Comparison of ENCODE assay signal across 1 cellular context in the genomic region with DNA sequence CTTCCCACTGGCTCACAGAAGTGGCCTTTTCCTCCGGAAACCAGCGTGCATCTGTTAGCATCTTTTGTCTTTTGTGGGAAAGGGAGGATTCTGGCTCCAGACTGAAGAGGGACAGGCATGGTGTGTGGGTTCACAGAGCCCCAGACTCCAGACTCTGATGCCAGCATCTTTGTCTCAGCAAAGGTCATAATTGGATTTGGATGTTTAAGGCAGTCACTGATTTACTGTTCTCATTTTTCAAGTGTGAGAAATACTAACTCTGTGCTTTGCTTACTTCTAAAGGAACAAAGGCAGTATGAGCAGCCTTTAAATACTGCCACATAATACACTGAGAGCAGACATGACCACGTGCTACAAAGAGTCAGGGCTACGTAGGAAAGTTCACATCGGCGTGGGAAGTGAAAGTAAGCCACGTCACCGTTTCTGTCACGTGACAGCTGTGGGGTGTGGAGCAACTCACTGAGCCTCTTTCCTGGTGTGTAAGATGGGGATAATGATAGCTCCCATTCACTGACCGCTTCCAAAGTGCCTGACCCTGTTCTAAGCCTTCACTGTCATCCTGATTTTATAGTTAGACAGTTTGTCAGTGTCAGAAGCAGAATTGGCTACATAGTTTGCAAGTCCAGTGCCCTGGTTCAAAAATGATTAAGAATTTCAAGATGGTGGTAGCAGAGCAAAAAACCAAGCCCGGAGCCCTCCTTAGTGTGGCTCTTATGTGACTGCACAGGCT.
TF ChIP-seq lines count a peak whose summit lies in the region.

No MANE protein-coding gene starts in this region.

TF ChIP-seq in GM12878, 131 proteins besides CTCF, POLR2A, EP300 and RAD21 (continued from another document and continues in another):
- TF ChIP-seq, protein P1, sequence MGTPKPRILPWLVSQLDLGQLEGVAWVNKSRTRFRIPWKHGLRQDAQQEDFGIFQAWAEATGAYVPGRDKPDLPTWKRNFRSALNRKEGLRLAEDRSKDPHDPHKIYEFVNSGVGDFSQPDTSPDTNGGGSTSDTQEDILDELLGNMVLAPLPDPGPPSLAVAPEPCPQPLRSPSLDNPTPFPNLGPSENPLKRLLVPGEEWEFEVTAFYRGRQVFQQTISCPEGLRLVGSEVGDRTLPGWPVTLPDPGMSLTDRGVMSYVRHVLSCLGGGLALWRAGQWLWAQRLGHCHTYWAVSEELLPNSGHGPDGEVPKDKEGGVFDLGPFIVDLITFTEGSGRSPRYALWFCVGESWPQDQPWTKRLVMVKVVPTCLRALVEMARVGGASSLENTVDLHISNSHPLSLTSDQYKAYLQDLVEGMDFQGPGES (IDR thresholded peaks at IDR 0.05) = peak; percentile 51; the same call in 1 of the 2 replicates
- TF ChIP-seq BHLHE40 (IDR thresholded peaks at IDR 0.05; ENCODE audit: borderline replicate concordance in 1 of 2, low read depth in 2 of 2, low read length in 1 of 2) (peak; percentile 97 to 98), RB1 (IDR thresholded peaks at IDR 0.05; ENCODE audit: borderline replicate concordance) (no peak), EGR1 (IDR thresholded peaks at IDR 0.05; ENCODE audit: borderline replicate concordance in 1 of 2, low read depth in 2 of 2, low read length in 2 of 2) (no peak), DPF2 (IDR thresholded peaks at IDR 0.05) (peak; percentile 72), IKZF1 (conservative IDR thresholded peaks at IDR 0.05) (peak; percentile 88), SREBF2 (IDR thresholded peaks at IDR 0.05; ENCODE audit: low read length) (no peak), ZNF274 (IDR thresholded peaks at IDR 0.05; ENCODE audit: insufficient read depth, insufficient read length) (no peak), BACH1 (IDR thresholded peaks at IDR 0.05; ENCODE audit: borderline replicate concordance) (peak; percentile 93), MTA2 (IDR thresholded peaks at IDR 0.05; ENCODE audit: low read depth) (peak; percentile 73), RFX5 (IDR thresholded peaks at IDR 0.05; ENCODE audit: low read depth, low read length) (no peak), POU2F2 (IDR thresholded peaks at IDR 0.05; ENCODE audit: borderline replicate concordance, low read depth, low read length) (peak; percentile 69; the same call in 1 of the 3 replicates), IKZF2 (IDR thresholded peaks at IDR 0.05) (peak; percentile 35 to 66; a peak in 3 of 4 replicates), ZNF622 (IDR thresholded peaks at IDR 0.05) (no peak), CHD2 (IDR thresholded peaks at IDR 0.05; ENCODE audit: borderline replicate concordance, low read depth, low read length) (peak; percentile 77; the same call in 1 of the 2 replicates), MTA3 (IDR thresholded peaks at IDR 0.05; ENCODE audit: borderline replicate concordance, low read length) (no peak), TCF7 (IDR thresholded peaks at IDR 0.05; ENCODE audit: borderline replicate concordance) (no peak), TAF1 (IDR thresholded peaks at IDR 0.05; ENCODE audit: borderline replicate concordance, low read depth, low read length) (peak; percentile 80; the same call in 1 of the 2 replicates), GABPA (IDR thresholded peaks at IDR 0.05; ENCODE audit: low read depth) (no peak), ZNF384 (IDR thresholded peaks at IDR 0.05; ENCODE audit: borderline replicate concordance, low read depth, low read length) (no peak), SUPT20H (IDR thresholded peaks at IDR 0.05; ENCODE audit: borderline replicate concordance, control insufficient read depth, low read depth, low read length) (no peak), NFYA (IDR thresholded peaks at IDR 0.05; ENCODE audit: borderline replicate concordance, low read depth, low read length) (no peak), HDAC2 (IDR thresholded peaks at IDR 0.05) (no peak), HDGF (IDR thresholded peaks at IDR 0.05) (no peak), CHD4 (IDR thresholded peaks at IDR 0.05) (no peak), ZSCAN29 (IDR thresholded peaks at IDR 0.05) (0 out of 2 replicates have a peak, but pooled peaks have one; percentile 35), BRCA1 (IDR thresholded peaks at IDR 0.05; ENCODE audit: low read depth, low read length) (no peak), CREB1 (IDR thresholded peaks at IDR 0.05; ENCODE audit: low read depth) (no peak), EED (IDR thresholded peaks at IDR 0.05; ENCODE audit: low read depth) (peak; percentile 85), RBBP5 (conservative IDR thresholded peaks at IDR 0.05) (no peak), YBX1 (IDR thresholded peaks at IDR 0.05) (no peak), MYB (IDR thresholded peaks at IDR 0.05; ENCODE audit: borderline replicate concordance, low read depth, low read length) (no peak), PAX8 (IDR thresholded peaks at IDR 0.05) (no peak), RAD51 (IDR thresholded peaks at IDR 0.05) (peak; percentile 100), BMI1 (IDR thresholded peaks at IDR 0.05; ENCODE audit: borderline replicate concordance) (peak; percentile 24; the same call in 1 of the 2 replicates)
- TF ChIP-seq, protein P2, sequence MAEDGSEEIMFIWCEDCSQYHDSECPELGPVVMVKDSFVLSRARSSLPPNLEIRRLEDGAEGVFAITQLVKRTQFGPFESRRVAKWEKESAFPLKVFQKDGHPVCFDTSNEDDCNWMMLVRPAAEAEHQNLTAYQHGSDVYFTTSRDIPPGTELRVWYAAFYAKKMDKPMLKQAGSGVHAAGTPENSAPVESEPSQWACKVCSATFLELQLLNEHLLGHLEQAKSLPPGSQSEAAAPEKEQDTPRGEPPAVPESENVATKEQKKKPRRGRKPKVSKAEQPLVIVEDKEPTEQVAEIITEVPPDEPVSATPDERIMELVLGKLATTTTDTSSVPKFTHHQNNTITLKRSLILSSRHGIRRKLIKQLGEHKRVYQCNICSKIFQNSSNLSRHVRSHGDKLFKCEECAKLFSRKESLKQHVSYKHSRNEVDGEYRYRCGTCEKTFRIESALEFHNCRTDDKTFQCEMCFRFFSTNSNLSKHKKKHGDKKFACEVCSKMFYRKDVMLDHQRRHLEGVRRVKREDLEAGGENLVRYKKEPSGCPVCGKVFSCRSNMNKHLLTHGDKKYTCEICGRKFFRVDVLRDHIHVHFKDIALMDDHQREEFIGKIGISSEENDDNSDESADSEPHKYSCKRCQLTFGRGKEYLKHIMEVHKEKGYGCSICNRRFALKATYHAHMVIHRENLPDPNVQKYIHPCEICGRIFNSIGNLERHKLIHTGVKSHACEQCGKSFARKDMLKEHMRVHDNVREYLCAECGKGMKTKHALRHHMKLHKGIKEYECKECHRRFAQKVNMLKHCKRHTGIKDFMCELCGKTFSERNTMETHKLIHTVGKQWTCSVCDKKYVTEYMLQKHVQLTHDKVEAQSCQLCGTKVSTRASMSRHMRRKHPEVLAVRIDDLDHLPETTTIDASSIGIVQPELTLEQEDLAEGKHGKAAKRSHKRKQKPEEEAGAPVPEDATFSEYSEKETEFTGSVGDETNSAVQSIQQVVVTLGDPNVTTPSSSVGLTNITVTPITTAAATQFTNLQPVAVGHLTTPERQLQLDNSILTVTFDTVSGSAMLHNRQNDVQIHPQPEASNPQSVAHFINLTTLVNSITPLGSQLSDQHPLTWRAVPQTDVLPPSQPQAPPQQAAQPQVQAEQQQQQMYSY (CRISPR knock-in tag; IDR thresholded peaks at IDR 0.05) = peak; percentile 79; the same call in 1 of the 2 replicates
- TF ChIP-seq, protein P3, sequence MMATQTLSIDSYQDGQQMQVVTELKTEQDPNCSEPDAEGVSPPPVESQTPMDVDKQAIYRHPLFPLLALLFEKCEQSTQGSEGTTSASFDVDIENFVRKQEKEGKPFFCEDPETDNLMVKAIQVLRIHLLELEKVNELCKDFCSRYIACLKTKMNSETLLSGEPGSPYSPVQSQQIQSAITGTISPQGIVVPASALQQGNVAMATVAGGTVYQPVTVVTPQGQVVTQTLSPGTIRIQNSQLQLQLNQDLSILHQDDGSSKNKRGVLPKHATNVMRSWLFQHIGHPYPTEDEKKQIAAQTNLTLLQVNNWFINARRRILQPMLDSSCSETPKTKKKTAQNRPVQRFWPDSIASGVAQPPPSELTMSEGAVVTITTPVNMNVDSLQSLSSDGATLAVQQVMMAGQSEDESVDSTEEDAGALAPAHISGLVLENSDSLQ (IDR thresholded peaks at IDR 0.05) = peak; percentile 6
- TF ChIP-seq, protein P4, sequence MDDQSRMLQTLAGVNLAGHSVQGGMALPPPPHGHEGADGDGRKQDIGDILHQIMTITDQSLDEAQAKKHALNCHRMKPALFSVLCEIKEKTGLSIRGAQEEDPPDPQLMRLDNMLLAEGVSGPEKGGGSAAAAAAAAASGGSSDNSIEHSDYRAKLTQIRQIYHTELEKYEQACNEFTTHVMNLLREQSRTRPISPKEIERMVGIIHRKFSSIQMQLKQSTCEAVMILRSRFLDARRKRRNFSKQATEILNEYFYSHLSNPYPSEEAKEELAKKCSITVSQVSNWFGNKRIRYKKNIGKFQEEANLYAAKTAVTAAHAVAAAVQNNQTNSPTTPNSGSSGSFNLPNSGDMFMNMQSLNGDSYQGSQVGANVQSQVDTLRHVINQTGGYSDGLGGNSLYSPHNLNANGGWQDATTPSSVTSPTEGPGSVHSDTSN (IDR thresholded peaks at IDR 0.05; ENCODE audit: insufficient replicate concordance, low read depth, low read length) = no peak
- TF ChIP-seq, protein P5, sequence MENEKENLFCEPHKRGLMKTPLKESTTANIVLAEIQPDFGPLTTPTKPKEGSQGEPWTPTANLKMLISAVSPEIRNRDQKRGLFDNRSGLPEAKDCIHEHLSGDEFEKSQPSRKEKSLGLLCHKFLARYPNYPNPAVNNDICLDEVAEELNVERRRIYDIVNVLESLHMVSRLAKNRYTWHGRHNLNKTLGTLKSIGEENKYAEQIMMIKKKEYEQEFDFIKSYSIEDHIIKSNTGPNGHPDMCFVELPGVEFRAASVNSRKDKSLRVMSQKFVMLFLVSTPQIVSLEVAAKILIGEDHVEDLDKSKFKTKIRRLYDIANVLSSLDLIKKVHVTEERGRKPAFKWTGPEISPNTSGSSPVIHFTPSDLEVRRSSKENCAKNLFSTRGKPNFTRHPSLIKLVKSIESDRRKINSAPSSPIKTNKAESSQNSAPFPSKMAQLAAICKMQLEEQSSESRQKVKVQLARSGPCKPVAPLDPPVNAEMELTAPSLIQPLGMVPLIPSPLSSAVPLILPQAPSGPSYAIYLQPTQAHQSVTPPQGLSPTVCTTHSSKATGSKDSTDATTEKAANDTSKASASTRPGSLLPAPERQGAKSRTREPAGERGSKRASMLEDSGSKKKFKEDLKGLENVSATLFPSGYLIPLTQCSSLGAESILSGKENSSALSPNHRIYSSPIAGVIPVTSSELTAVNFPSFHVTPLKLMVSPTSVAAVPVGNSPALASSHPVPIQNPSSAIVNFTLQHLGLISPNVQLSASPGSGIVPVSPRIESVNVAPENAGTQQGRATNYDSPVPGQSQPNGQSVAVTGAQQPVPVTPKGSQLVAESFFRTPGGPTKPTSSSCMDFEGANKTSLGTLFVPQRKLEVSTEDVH (IDR thresholded peaks at IDR 0.05; ENCODE audit: low read depth, partially characterized antibody) = no peak
- TF ChIP-seq, protein P6, sequence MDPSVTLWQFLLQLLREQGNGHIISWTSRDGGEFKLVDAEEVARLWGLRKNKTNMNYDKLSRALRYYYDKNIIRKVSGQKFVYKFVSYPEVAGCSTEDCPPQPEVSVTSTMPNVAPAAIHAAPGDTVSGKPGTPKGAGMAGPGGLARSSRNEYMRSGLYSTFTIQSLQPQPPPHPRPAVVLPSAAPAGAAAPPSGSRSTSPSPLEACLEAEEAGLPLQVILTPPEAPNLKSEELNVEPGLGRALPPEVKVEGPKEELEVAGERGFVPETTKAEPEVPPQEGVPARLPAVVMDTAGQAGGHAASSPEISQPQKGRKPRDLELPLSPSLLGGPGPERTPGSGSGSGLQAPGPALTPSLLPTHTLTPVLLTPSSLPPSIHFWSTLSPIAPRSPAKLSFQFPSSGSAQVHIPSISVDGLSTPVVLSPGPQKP (IDR thresholded peaks at IDR 0.05; ENCODE audit: low read depth, low read length) = no peak
- TF ChIP-seq, protein P7, sequence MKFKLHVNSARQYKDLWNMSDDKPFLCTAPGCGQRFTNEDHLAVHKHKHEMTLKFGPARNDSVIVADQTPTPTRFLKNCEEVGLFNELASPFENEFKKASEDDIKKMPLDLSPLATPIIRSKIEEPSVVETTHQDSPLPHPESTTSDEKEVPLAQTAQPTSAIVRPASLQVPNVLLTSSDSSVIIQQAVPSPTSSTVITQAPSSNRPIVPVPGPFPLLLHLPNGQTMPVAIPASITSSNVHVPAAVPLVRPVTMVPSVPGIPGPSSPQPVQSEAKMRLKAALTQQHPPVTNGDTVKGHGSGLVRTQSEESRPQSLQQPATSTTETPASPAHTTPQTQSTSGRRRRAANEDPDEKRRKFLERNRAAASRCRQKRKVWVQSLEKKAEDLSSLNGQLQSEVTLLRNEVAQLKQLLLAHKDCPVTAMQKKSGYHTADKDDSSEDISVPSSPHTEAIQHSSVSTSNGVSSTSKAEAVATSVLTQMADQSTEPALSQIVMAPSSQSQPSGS (IDR thresholded peaks at IDR 0.05; ENCODE audit: low read length) = no peak
- TF ChIP-seq, protein P8, sequence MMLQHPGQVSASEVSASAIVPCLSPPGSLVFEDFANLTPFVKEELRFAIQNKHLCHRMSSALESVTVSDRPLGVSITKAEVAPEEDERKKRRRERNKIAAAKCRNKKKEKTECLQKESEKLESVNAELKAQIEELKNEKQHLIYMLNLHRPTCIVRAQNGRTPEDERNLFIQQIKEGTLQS (IDR thresholded peaks at IDR 0.05; ENCODE audit: borderline replicate concordance, extremely low read depth, low read depth, low read length) = peak; percentile 60; the same call in 1 of the 2 replicates
- TF ChIP-seq, protein P9, sequence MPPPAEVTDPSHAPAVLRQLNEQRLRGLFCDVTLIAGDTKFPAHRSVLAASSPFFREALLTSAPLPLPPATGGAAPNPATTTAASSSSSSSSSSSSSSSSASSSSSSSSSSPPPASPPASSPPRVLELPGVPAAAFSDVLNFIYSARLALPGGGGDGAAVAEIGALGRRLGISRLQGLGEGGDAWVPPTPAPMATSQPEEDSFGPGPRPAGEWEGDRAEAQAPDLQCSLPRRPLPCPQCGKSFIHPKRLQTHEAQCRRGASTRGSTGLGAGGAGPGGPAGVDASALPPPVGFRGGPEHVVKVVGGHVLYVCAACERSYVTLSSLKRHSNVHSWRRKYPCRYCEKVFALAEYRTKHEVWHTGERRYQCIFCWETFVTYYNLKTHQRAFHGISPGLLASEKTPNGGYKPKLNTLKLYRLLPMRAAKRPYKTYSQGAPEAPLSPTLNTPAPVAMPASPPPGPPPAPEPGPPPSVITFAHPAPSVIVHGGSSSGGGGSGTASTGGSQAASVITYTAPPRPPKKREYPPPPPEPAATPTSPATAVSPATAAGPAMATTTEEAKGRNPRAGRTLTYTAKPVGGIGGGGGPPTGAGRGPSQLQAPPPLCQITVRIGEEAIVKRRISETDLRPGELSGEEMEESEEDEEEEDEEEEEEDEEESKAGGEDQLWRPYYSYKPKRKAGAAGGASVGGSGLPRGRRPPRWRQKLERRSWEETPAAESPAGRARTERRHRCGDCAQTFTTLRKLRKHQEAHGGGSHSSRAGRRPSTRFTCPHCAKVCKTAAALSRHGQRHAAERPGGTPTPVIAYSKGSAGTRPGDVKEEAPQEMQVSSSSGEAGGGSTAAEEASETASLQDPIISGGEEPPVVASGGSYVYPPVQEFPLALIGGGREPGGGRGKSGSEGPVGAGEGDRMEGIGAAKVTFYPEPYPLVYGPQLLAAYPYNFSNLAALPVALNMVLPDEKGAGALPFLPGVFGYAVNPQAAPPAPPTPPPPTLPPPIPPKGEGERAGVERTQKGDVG (CRISPR knock-in tag; IDR thresholded peaks at IDR 0.05) = peak; percentile 88; the same call in 1 of the 2 replicates
